8 cellular contexts compared by ENCODE assay signal in genomic region chr19:54102421-54103169, GRCh38. TPM values are rescaled to one million over a fixed set of nuclear protein-coding genes. Genes with fewer than 3 reads are reported as not detected.
DNase-seq lines count a peak whose midpoint lies in the region; ATAC-seq lines count a peak whose summit lies in the region.

Gene NDUFA3 (plus strand): TSS chr19:54102855. CDS start chr19:54102879, 24 bp downstream.

- peak within 1 kb of the TSS in 1 of 2 experiments; percentile 33 for H2BK12ac ChIP-seq in mesenchymal stem cell (ENCODE audit: low read length in 2 of 2)

- peaks cover 2% of the 10 kb centered on the region for H3K4me1 ChIP-seq in NT2/D1 (ENCODE audit: insufficient read depth, insufficient read length)
- no peaks in the 10 kb centered on the region for H3K4me1 ChIP-seq in endocrine pancreas (ENCODE audit: control insufficient read depth, insufficient read depth, low read length)
- H3K4me1 ChIP-seq in mesenchymal stem cell (ENCODE audit: control insufficient read depth, insufficient read depth, low read depth, low read length), result peaks cover 6% of the 10 kb centered on the region

- peak within 1 kb of the TSS; percentile 6 for H4K91ac ChIP-seq in mesenchymal stem cell (ENCODE audit: low read length)

- H2BK15ac ChIP-seq in mesenchymal stem cell (ENCODE audit: low read depth, poor library complexity, severe bottlenecking), result peak within 1 kb of the TSS; percentile 23

- WGBS in mesenchymal stem cell, result 6% methylated on average over 49 of the region's 54 CpGs

- peak within 1 kb of the TSS; percentile 96 for H3K27ac Mint-ChIP-seq in activated CD8-positive, alpha-beta memory T cell treated with anti-CD3 and anti-CD28 coated beads, Interleukin-2, amount 10 ng/mL, durations not matched to agents 7 days and 5 days

- no peaks in the 10 kb centered on the region for H3K27me3 ChIP-seq in NT2/D1 (ENCODE audit: insufficient read depth, insufficient read length)
- no peaks in the 10 kb centered on the region for H3K27me3 ChIP-seq in endocrine pancreas (ENCODE audit: control insufficient read depth, insufficient read depth, low read length)
- no peaks in the 10 kb centered on the region for H3K27me3 ChIP-seq in mesenchymal stem cell (ENCODE audit: control insufficient read depth in 1 of 2, insufficient read depth in 1 of 2, low read length in 2 of 2)

- peak within 1 kb of the TSS; percentile 49 for H4K8ac ChIP-seq in mesenchymal stem cell (ENCODE audit: low read length)

- ATAC-seq in GM21381 (IDR thresholded peaks at IDR 0.05; ENCODE audit: unreplicated experiment), result peak; percentile 91
- ATAC-seq in activated CD8-positive, alpha-beta memory T cell treated with anti-CD3 and anti-CD28 coated beads, Interleukin-2, amount 10 ng/mL, durations not matched to agents 7 days and 5 days, result peak; percentile 99

- CTCF ChIA-PET in activated CD8-positive, alpha-beta memory T cell treated with anti-CD3 and anti-CD28 coated beads, Interleukin-2, amount 10 ng/mL, durations not matched to agents 7 days and 5 days (lab: Charles Lee), result interaction anchor here (1.2 to 2.1 kb wide), 2 partner anchors 12 to 34 kb away, joined by 3 to 9 read pairs; partner anchors contain the start of genes CNOT3, PRPF31 and TFPT

- H3K36me3 ChIP-seq in NT2/D1 (ENCODE audit: insufficient read depth, insufficient read length, low read length), result peaks cover 30% of the 10 kb centered on the region
- peaks cover 4% of the 10 kb centered on the region for H3K36me3 ChIP-seq in endocrine pancreas (ENCODE audit: control insufficient read depth, insufficient read depth, low read length)
- H3K36me3 ChIP-seq in mesenchymal stem cell (ENCODE audit: control insufficient read depth in 1 of 2, insufficient read depth in 2 of 2, low read depth in 1 of 2, low read length in 2 of 2), result peaks cover 23 to 24% of the 10 kb centered on the region in 2 experiments

- no peak within 1 kb of the TSS for H2AK5ac ChIP-seq in mesenchymal stem cell (ENCODE audit: low read length, severe bottlenecking)

- H3K18ac ChIP-seq in mesenchymal stem cell (ENCODE audit: low read depth in 1 of 2, low read length in 2 of 2), result peak within 1 kb of the TSS; percentile 16 to 90

- H2BK120ac ChIP-seq in mesenchymal stem cell (ENCODE audit: low read depth, low read length), result no peak within 1 kb of the TSS

- H3K4ac ChIP-seq in mesenchymal stem cell (ENCODE audit: low read depth in 1 of 2, low read length in 2 of 2), result peak within 1 kb of the TSS; percentile 80 to 94

- H3K4me2 ChIP-seq in mesenchymal stem cell (ENCODE audit: low read length, poor library complexity, severe bottlenecking), result peak within 1 kb of the TSS; percentile 83

- H3K27me3 Mint-ChIP-seq in activated CD8-positive, alpha-beta memory T cell treated with anti-CD3 and anti-CD28 coated beads, Interleukin-2, amount 10 ng/mL, durations not matched to agents 7 days and 5 days, result no peaks in the 10 kb centered on the region

- peak within 1 kb of the TSS in 1 of 2 experiments; percentile 95 for H3K14ac ChIP-seq in mesenchymal stem cell (ENCODE audit: low read length in 2 of 2)

- no peak within 1 kb of the TSS for H3K27ac ChIP-seq in mesenchymal stem cell (ENCODE audit: low read length, poor library complexity, severe bottlenecking)

- peaks cover 18% of the 10 kb centered on the region for H3K4me1 Mint-ChIP-seq in activated CD8-positive, alpha-beta memory T cell treated with anti-CD3 and anti-CD28 coated beads, Interleukin-2, amount 10 ng/mL, durations not matched to agents 7 days and 5 days

- H3K9me3 ChIP-seq in NT2/D1 (ENCODE audit: insufficient read depth, low read length) (no peaks in the 10 kb centered on the region), endocrine pancreas (ENCODE audit: control insufficient read depth, low read length) (no peaks in the 10 kb centered on the region), mesenchymal stem cell (ENCODE audit: control insufficient read depth, low read length) (no peaks in the 10 kb centered on the region)

- no peaks in the 10 kb centered on the region for H3K9me3 Mint-ChIP-seq in activated CD8-positive, alpha-beta memory T cell treated with anti-CD3 and anti-CD28 coated beads, Interleukin-2, amount 10 ng/mL, durations not matched to agents 7 days and 5 days (ENCODE audit: low read depth)

- peak within 1 kb of the TSS; percentile 99 for H3K4me3 Mint-ChIP-seq in activated CD8-positive, alpha-beta memory T cell treated with anti-CD3 and anti-CD28 coated beads, Interleukin-2, amount 10 ng/mL, durations not matched to agents 7 days and 5 days

- H3K4me3 ChIP-seq in NT2/D1 (ENCODE audit: insufficient read length, low read depth), result peak within 1 kb of the TSS; percentile 98
- H3K4me3 ChIP-seq in endocrine pancreas (ENCODE audit: control insufficient read depth, insufficient read depth, low read length), result peak within 1 kb of the TSS; percentile 62
- H3K4me3 ChIP-seq in mesenchymal stem cell (ENCODE audit: insufficient read depth in 1 of 2, low read depth in 1 of 2, low read length in 2 of 2), result peak within 1 kb of the TSS; percentile 84 to 97

- H2AFZ ChIP-seq in mesenchymal stem cell (ENCODE audit: low read depth, low read length), result peak within 1 kb of the TSS; percentile 55

- H3K23ac ChIP-seq in mesenchymal stem cell (ENCODE audit: low read length in 2 of 2), result peak within 1 kb of the TSS in 1 of 2 experiments; percentile 85

- no peak within 1 kb of the TSS for H2BK5ac ChIP-seq in mesenchymal stem cell (ENCODE audit: low read depth, low read length, poor library complexity, severe bottlenecking)

- DNase-seq in COR-L47 (lab: John Stamatoyannopoulos, UW), result peak; percentile 97
- DNase-seq in HUDEP-2 (lab: John Stamatoyannopoulos, UW; ENCODE audit: unreplicated experiment in 76 of 76), result peak in 75 of 76 experiments; percentile 72 to 100 (median 98)
- peak; percentile 92 for DNase-seq in NT2/D1 (ENCODE audit: low read depth, low spot score)
- peak; percentile 99 for DNase-seq in activated CD8-positive, alpha-beta memory T cell treated with anti-CD3 and anti-CD28 coated beads, Interleukin-2, amount 10 ng/mL, durations not matched to agents 7 days and 5 days
- peak; percentile 98 for DNase-seq in mesenchymal stem cell
- DNase-seq in stimulated activated CD8-positive, alpha-beta memory T cell treated with anti-CD3 and anti-CD28 coated beads, Interleukin-12 subunit alpha, Interleukin-12 subunit beta, amount 100 ng/mL, for 4 hours (ENCODE audit: low read depth), result peak; percentile 97

- H3K36me3 Mint-ChIP-seq in activated CD8-positive, alpha-beta memory T cell treated with anti-CD3 and anti-CD28 coated beads, Interleukin-2, amount 10 ng/mL, durations not matched to agents 7 days and 5 days, result peaks cover 19% of the 10 kb centered on the region

- H3K79me1 ChIP-seq in mesenchymal stem cell (replicated peaks; ENCODE audit: low read length, poor library complexity, severe bottlenecking), result peaks cover 17% of the 10 kb centered on the region

- peak within 1 kb of the TSS; percentile 97 for H3K9ac ChIP-seq in NT2/D1 (ENCODE audit: insufficient read length, low read depth)
- H3K9ac ChIP-seq in endocrine pancreas (ENCODE audit: control insufficient read depth, insufficient read depth, low read length), result peak within 1 kb of the TSS; percentile 55
- peak within 1 kb of the TSS; percentile 90 for H3K9ac ChIP-seq in mesenchymal stem cell (ENCODE audit: low read length)

RNA-seq across cellular contexts. Expression of gene NDUFA3, which starts in this region (rescaled TPM):
- 100 to 1,000 TPM; 121 to 127 TPM for total RNA-seq in activated CD8-positive, alpha-beta memory T cell treated with anti-CD3 and anti-CD28 coated beads, Interleukin-2, amount 10 ng/mL, durations not matched to agents 7 days and 5 days
- 585 TPM for polyA plus RNA-seq in mesenchymal stem cell (2013, experiment 1 of 2)
- 591 TPM for polyA plus RNA-seq in mesenchymal stem cell (2013, experiment 2 of 2)
